In the genomic region with DNA sequence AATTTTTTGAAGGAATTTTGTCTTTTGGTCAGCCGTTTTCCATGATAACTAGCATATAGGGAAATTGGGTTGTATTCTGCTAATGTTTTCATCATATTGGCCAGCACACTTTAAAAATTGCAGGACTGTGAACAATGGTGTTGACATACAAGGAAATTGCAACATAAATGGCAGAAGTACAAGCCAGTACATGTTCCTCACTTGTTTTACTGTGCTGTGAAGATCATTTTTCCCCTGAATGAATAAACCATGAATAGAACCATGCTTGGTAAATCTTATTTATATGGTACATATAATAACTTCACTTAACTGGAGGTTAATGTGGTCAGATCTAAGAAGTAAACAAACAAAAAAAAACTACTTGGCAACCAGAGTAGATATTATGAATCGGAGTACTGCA, we compare ENCODE assay signal across 10 cellular contexts. TPM values are rescaled to one million over a fixed set of nuclear protein-coding genes. Genes with fewer than 3 reads are reported as not detected.
DNase-seq lines count a peak whose midpoint lies in the region; ATAC-seq and TF ChIP-seq lines count a peak whose summit lies in the region.
"Had no signal": no experiment of that assay in that cellular context is flagged by ENCODE, and none has a peak within 500 bp of the region (broad histone marks: within the 10 kb centered on the region; RNA-seq: fewer than 3 reads in every experiment).

No MANE protein-coding gene starts in this region.

- no peak for TF ChIP-seq CTCF in omental fat pad (IDR thresholded peaks at IDR 0.05)

- ATAC-seq in omental fat pad (ENCODE audit: low FRiP score): peak; percentile 36
- ATAC-seq: Panc1 had no signal

- DNase-seq in EH (ENCODE audit: low read depth): peak; percentile 52
- DNase-seq in NCI-H1436 treated with DMSO at 0.1 percent for 48 hours (lab: John Stamatoyannopoulos, UW): peak; percentile 21
- DNase-seq in dermis microvascular lymphatic vessel endothelial cell (ENCODE audit: low read depth in 2 of 2): peak; percentile 91 to 94
- DNase-seq in omental fat pad (ENCODE audit: low spot score): no peak
- no peak for DNase-seq in OCI-M2 (lab: John Stamatoyannopoulos, UW; ENCODE audit: unreplicated experiment)
- DNase-seq in T1000 (lab: John Stamatoyannopoulos, UW): no peak
- no peak for DNase-seq in activated T-cell treated with anti-CD3 and anti-CD28 coated beads for 4 hours
- DNase-seq in SW480 (ENCODE audit: low spot score): no peak

RNA-seq across cellular contexts. Expression of a gene that starts 22.8 kb away (rescaled TPM):
- total RNA-seq in dermis microvascular lymphatic vessel endothelial cell (1.7 and 14.5 TPM in 2 replicates), omental fat pad (under 1 TPM in 2 of 4 donors, not detected in 2; 0.84 TPM)
- total RNA-seq: suprapubic skin had no signal

RNA-seq across cellular contexts. Expression of a gene that starts 39.6 kb away (rescaled TPM):
- total RNA-seq in dermis microvascular lymphatic vessel endothelial cell: 0.13 TPM in 2 replicates
- 10 to 100 TPM; 13.5 to 36.9 (median 29.6) TPM for total RNA-seq in omental fat pad

RNA-seq across cellular contexts. Expression of a gene that starts 47.2 kb away (rescaled TPM):
- 0.13 TPM in 2 replicates for total RNA-seq in dermis microvascular lymphatic vessel endothelial cell
- total RNA-seq in omental fat pad: 10 to 100 TPM; 10.6 to 24.1 (median 18.7) TPM

Comparison
In these comparisons a context has a peak if more than half of its experiments do, and no peak if none do; other contexts are left out.
1. DNase-seq: peak in EH (single experiment), NCI-H1436 treated with DMSO at 0.1 percent for 48 hours (single experiment) and dermis microvascular lymphatic vessel endothelial cell (2 of 2); none in omental fat pad (single experiment), OCI-M2 (single experiment), T1000 (single experiment), activated T-cell treated with anti-CD3 and anti-CD28 coated beads for 4 hours (single experiment) and SW480 (single experiment).
2. RNA of a gene that starts 39.6 kb away (total RNA-seq): 13.5 to 36.9 TPM in omental fat pad; 0.13 TPM in dermis microvascular lymphatic vessel endothelial cell; every median in the first group is over 10 times any median in the second.
3. RNA of a gene that starts 47.2 kb away (total RNA-seq): 10.6 to 24.1 TPM in omental fat pad; 0.13 TPM in dermis microvascular lymphatic vessel endothelial cell; every median in the first group is over 10 times any median in the second.